In the genomic region with DNA sequence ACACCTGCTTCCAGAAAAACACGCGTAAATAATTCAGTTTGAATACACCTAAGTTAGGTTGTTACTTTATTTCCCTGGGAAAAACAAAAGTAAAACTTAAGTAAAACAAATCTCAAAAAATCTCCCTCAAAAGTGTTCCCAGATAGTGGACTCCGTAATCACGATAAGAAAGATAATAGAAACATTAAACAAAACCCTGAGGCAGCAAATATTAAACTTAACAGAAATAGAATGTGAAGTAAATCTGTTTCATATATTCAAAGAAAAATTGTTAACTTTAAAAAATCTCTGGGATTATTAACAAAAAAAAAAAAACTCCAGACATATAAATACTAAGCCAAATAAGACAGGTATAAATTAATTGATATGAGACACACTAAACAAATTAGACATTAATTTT, we compare ENCODE assay signal across 24 cellular contexts.
DNase-seq lines count a peak whose midpoint lies in the region; ATAC-seq, FAIRE-seq and TF ChIP-seq lines count a peak whose summit lies in the region.
"Had no signal": no experiment of that assay in that cellular context is flagged by ENCODE, and none has a peak within 500 bp of the region (broad histone marks: within the 10 kb centered on the region; RNA-seq: fewer than 3 reads in every experiment).

No MANE protein-coding gene starts in this region.

- H4K20me1 ChIP-seq in SU-DHL-6 (ENCODE audit: low read depth, low read length): no peaks in the 10 kb centered on the region
- H4K20me1 ChIP-seq: BLaER1 treated with 17β-estradiol and CSF1 and Interleukin-3, amounts not matched to agents 10 nM and 100 nM had no signal

- H2AFZ ChIP-seq in SU-DHL-6 (ENCODE audit: low read depth, low read length, severe bottlenecking): no peak overlapping the region

- H3K9me2 ChIP-seq in SU-DHL-6 (replicated peaks; ENCODE audit: insufficient read depth, low read length): no peaks in the 10 kb centered on the region

- H3K4me3 ChIP-seq in SU-DHL-6 (ENCODE audit: insufficient read depth, low read length, poor library complexity, severe bottlenecking): peak overlapping the region; percentile 18
- no peak overlapping the region for H3K4me3 ChIP-seq in endodermal cell (ENCODE audit: low read length)
- no peak overlapping the region for H3K4me3 ChIP-seq in Caco-2 (ENCODE audit: low read depth, low read length)
- H3K4me3 ChIP-seq in CD8-positive, alpha-beta T cell (ENCODE audit: low read depth, low read length): no peak overlapping the region
- H3K4me3 ChIP-seq: A549; BLaER1 treated with 17β-estradiol and CSF1 and Interleukin-3, amounts not matched to agents 10 nM and 100 nM; GM12878; HAP-1 had no signal

- H3F3A ChIP-seq in SU-DHL-6 (ENCODE audit: insufficient read depth): no peaks in the 10 kb centered on the region; the same call in 1 of the 2 replicates

- BruUV-seq in Caco-2 (replicated peaks; lab: Mats Ljungman, UMichigan): no TSS peak

- H3K27ac ChIP-seq in SU-DHL-6 (ENCODE audit: low read depth, low read length) (no peak overlapping the region), endodermal cell (ENCODE audit: low read depth, low read length) (no peak overlapping the region)
- H3K27ac ChIP-seq in CD8-positive, alpha-beta T cell (ENCODE audit: low read depth, low read length): no peak overlapping the region
- H3K27ac ChIP-seq: 22Rv1; A549; BLaER1 treated with 17β-estradiol and CSF1 and Interleukin-3, amounts not matched to agents 10 nM and 100 nM had no signal

- intact Hi-C loops in sciatic nerve (cut with DNase I): no loop called here
- intact Hi-C loops in Caco-2 (cut with micrococcal nuclease; ENCODE audit: unreplicated experiment): no loop called here
- intact Hi-C loops in CD8-positive, alpha-beta T cell (cut with DNase I, micrococcal nuclease): no loop called here

- peaks cover 36% of the 10 kb centered on the region for H3K4me1 Mint-ChIP-seq in endodermal cell
- no peaks in the 10 kb centered on the region for H3K4me1 Mint-ChIP-seq in type B pancreatic cell (ENCODE audit: unreplicated experiment)
- no peaks in the 10 kb centered on the region for H3K4me1 Mint-ChIP-seq in Caco-2 (ENCODE audit: low read depth, unreplicated experiment)
- H3K4me1 Mint-ChIP-seq in CD8-positive, alpha-beta T cell (ENCODE audit: low read depth): no peaks in the 10 kb centered on the region

- H3K27me3 ChIP-seq in SU-DHL-6 (ENCODE audit: low read length): no peaks in the 10 kb centered on the region
- no peaks in the 10 kb centered on the region for H3K27me3 ChIP-seq in endodermal cell (ENCODE audit: control insufficient read depth, insufficient read depth, low read length, poor library complexity, severe bottlenecking)
- H3K27me3 ChIP-seq in Caco-2 (replicated peaks; ENCODE audit: control insufficient read depth, insufficient read depth, low read length): no peaks in the 10 kb centered on the region
- H3K27me3 ChIP-seq in CD8-positive, alpha-beta T cell (ENCODE audit: insufficient read depth, low read length): no peaks in the 10 kb centered on the region
- H3K27me3 ChIP-seq: BE2C; BLaER1 treated with 17β-estradiol and CSF1 and Interleukin-3, amounts not matched to agents 10 nM and 100 nM had no signal

- H3K4me3 Mint-ChIP-seq in endodermal cell (no peak overlapping the region), type B pancreatic cell (no peak overlapping the region), Caco-2 (ENCODE audit: unreplicated experiment) (no peak overlapping the region)
- H3K4me3 Mint-ChIP-seq in CD8-positive, alpha-beta T cell: no peak overlapping the region
- H3K4me3 Mint-ChIP-seq: CD14-positive monocyte; CD4-positive, alpha-beta T cell; HFFc6 had no signal

- no peaks in the 10 kb centered on the region for H3K36me3 ChIP-seq in SU-DHL-6 (ENCODE audit: low read length)
- H3K36me3 ChIP-seq in endodermal cell (ENCODE audit: control insufficient read depth, insufficient read depth, low read length): no peaks in the 10 kb centered on the region
- H3K36me3 ChIP-seq in Caco-2 (ENCODE audit: control insufficient read depth, insufficient read depth, low read length): no peaks in the 10 kb centered on the region
- no peaks in the 10 kb centered on the region for H3K36me3 ChIP-seq in CD8-positive, alpha-beta T cell (ENCODE audit: insufficient read depth, low read length)
- H3K36me3 ChIP-seq: BE2C; BLaER1 treated with 17β-estradiol and CSF1 and Interleukin-3, amounts not matched to agents 10 nM and 100 nM; HAP-1 had no signal

- ATAC-seq in sciatic nerve: no peak
- ATAC-seq in CD8-positive, alpha-beta T cell: no peak
- ATAC-seq: A549, GM12878 had no signal

- H3K36me3 Mint-ChIP-seq in endodermal cell (ENCODE audit: low read depth) (no peaks in the 10 kb centered on the region), type B pancreatic cell (no peaks in the 10 kb centered on the region), Caco-2 (ENCODE audit: insufficient read depth, unreplicated experiment) (no peaks in the 10 kb centered on the region)
- no peaks in the 10 kb centered on the region for H3K36me3 Mint-ChIP-seq in CD8-positive, alpha-beta T cell
- H3K36me3 Mint-ChIP-seq: CD14-positive monocyte had no signal

- H3K27me3 Mint-ChIP-seq in endodermal cell (ENCODE audit: insufficient read depth): no peaks in the 10 kb centered on the region
- no peaks in the 10 kb centered on the region for H3K27me3 Mint-ChIP-seq in type B pancreatic cell
- H3K27me3 Mint-ChIP-seq in Caco-2 (ENCODE audit: insufficient read depth, unreplicated experiment): no peaks in the 10 kb centered on the region
- H3K27me3 Mint-ChIP-seq in CD8-positive, alpha-beta T cell (ENCODE audit: low read depth): no peaks in the 10 kb centered on the region
- H3K27me3 Mint-ChIP-seq: CD4-positive, alpha-beta T cell had no signal

- peak; percentile 9 for FAIRE-seq in A204.1 (lab: Jason Lieb, UNC)
- FAIRE-seq: A549, GM12878, H54 had no signal

- H3K4me2 ChIP-seq in SU-DHL-6 (ENCODE audit: low read depth, low read length, poor library complexity, severe bottlenecking): no peak overlapping the region
- H3K4me2 ChIP-seq: A549; BLaER1 treated with 17β-estradiol and CSF1 and Interleukin-3, amounts not matched to agents 10 nM and 100 nM had no signal

- TF ChIP-seq CTCF in SU-DHL-6 (IDR thresholded peaks at IDR 0.05; ENCODE audit: insufficient read depth, low read length, poor library complexity, severe bottlenecking) (no peak), endodermal cell (conservative IDR thresholded peaks at IDR 0.05) (peak; percentile 8), type B pancreatic cell (conservative IDR thresholded peaks at IDR 0.05) (peak; percentile 6), Caco-2 (IDR thresholded peaks at IDR 0.05; ENCODE audit: insufficient read depth in 1 of 2, low read depth in 1 of 2, low read length in 1 of 2, severe bottlenecking in 1 of 2, unreplicated experiment in 1 of 2) (no peak)
- no peak for TF ChIP-seq CTCF in CD8-positive, alpha-beta T cell (IDR thresholded peaks at IDR 0.05)

- H3K4me1 ChIP-seq in endodermal cell (ENCODE audit: control insufficient read depth, insufficient read depth, low read length): peaks cover 17% of the 10 kb centered on the region
- H3K4me1 ChIP-seq in Caco-2: no peaks in the 10 kb centered on the region
- H3K4me1 ChIP-seq in CD8-positive, alpha-beta T cell (ENCODE audit: insufficient read depth, low read length): no peaks in the 10 kb centered on the region
- H3K4me1 ChIP-seq: A549; BE2C; BLaER1 treated with 17β-estradiol and CSF1 and Interleukin-3, amounts not matched to agents 10 nM and 100 nM; HAP-1 had no signal

- H3K79me2 ChIP-seq in SU-DHL-6 (ENCODE audit: insufficient read depth, low read length): no peaks in the 10 kb centered on the region

- CTCF ChIA-PET in Caco-2 (lab: Charles Lee): no interaction called here
- CTCF ChIA-PET in CD8-positive, alpha-beta T cell (lab: Charles Lee): no interaction called here

- H3K9me3 Mint-ChIP-seq in endodermal cell: no peaks in the 10 kb centered on the region
- H3K9me3 Mint-ChIP-seq in type B pancreatic cell: no peaks in the 10 kb centered on the region
- no peaks in the 10 kb centered on the region for H3K9me3 Mint-ChIP-seq in Caco-2 (ENCODE audit: unreplicated experiment)
- H3K9me3 Mint-ChIP-seq in CD8-positive, alpha-beta T cell: peaks cover 5% of the 10 kb centered on the region

- H3K27ac Mint-ChIP-seq in endodermal cell (no peak overlapping the region), type B pancreatic cell (no peak overlapping the region), Caco-2 (ENCODE audit: unreplicated experiment) (no peak overlapping the region)
- H3K27ac Mint-ChIP-seq in CD8-positive, alpha-beta T cell: no peak overlapping the region
- H3K27ac Mint-ChIP-seq: CD14-positive monocyte; CD4-positive, alpha-beta T cell; HFFc6 had no signal

- H3K9me3 ChIP-seq in SU-DHL-6 (ENCODE audit: insufficient read depth, low read length) (no peaks in the 10 kb centered on the region), endodermal cell (ENCODE audit: control insufficient read depth, low read length) (no peaks in the 10 kb centered on the region), Caco-2 (no peaks in the 10 kb centered on the region)
- peaks cover 3% of the 10 kb centered on the region for H3K9me3 ChIP-seq in CD8-positive, alpha-beta T cell (ENCODE audit: low read length)
- H3K9me3 ChIP-seq: A549; BE2C; BLaER1 treated with 17β-estradiol and CSF1 and Interleukin-3, amounts not matched to agents 10 nM and 100 nM; HAP-1 had no signal

- H3K9ac ChIP-seq in SU-DHL-6 (ENCODE audit: low read length) (no peak overlapping the region), endodermal cell (ENCODE audit: extremely low read depth, low read length, poor library complexity, severe bottlenecking) (no peak overlapping the region)
- H3K9ac ChIP-seq: BLaER1 treated with 17β-estradiol and CSF1 and Interleukin-3, amounts not matched to agents 10 nM and 100 nM had no signal

- 93% methylated on average over 4 of the region's 4 CpGs; no CpG with 5 or more reads in 1 of the 2 experiments for WGBS in endodermal cell (ENCODE audit: insufficient coverage in 1 of 2, insufficient read length in 1 of 2), 2 experiments

- DNase-seq in endodermal cell (no peak), type B pancreatic cell (ENCODE audit: extremely low spot score, unreplicated experiment) (no peak), sciatic nerve (ENCODE audit: low spot score) (no peak), Caco-2 (no peak)
- DNase-seq in CD8-positive, alpha-beta T cell: no peak
- DNase-seq: ACHN; AML-193; BE2C; CD4-positive, alpha-beta T cell; COR-L47; DMS153; DND-41; GDM1; GOT3; HFFc6 had no signal

- POLR2A ChIA-PET in Caco-2 (lab: Charles Lee): no interaction called here
- POLR2A ChIA-PET in CD8-positive, alpha-beta T cell (lab: Charles Lee): no interaction called here

Comparison
In these comparisons a context has a peak if more than half of its experiments do, and no peak if none do; other contexts are left out.
1. CTCF ChIP-seq: peak in endodermal cell (single experiment) and type B pancreatic cell (single experiment); none in SU-DHL-6 (single experiment), Caco-2 (0 of 2) and CD8-positive, alpha-beta T cell (single experiment).